Comparison of ENCODE assay signal across 8 cellular contexts in genomic region chr11:9765320-9766101, GRCh38.
DNase-seq lines count a peak whose midpoint lies in the region; ATAC-seq, FAIRE-seq and TF ChIP-seq lines count a peak whose summit lies in the region.

No MANE protein-coding gene starts in this region.

- no peak for TF ChIP-seq CTCF in adrenal gland (IDR thresholded peaks at IDR 0.05)

- peak; percentile 11 to 30 for DNase-seq in NCI-H524 (lab: John Stamatoyannopoulos, UW)
- no peak for DNase-seq in NCI-H524 treated with DMSO at 0.1 percent for 48 hours (lab: John Stamatoyannopoulos, UW)
- peak in 5 of 7 donors; percentile 18 to 56 (median 41) for DNase-seq in adrenal gland
- peak; percentile 92 for DNase-seq in left kidney (ENCODE audit: low read depth, low spot score)
- DNase-seq in urothelium cell line (ENCODE audit: low spot score), result peak; percentile 48
- no peak for DNase-seq in activated T-helper 2 cell treated with anti-CD3 and anti-CD28 coated beads, Interferon-gamma antibody, Interleukin-2, Interleukin-4, amounts not matched to agents 10 μg/mL and 5 μg/mL and 100 μg/mL, durations not matched to agents 14 hours and 24 hours and 36 hours (ENCODE audit: low spot score)
- DNase-seq in activated CD4-positive, alpha-beta T cell treated with anti-CD3 and anti-CD28 coated beads, Interleukin-2, amount 50 U/mL, for 48 hours, result no peak

- peaks cover 0 to 7% of the 10 kb centered on the region in 2 donors for H3K4me1 ChIP-seq in adrenal gland (replicated peaks in 1 of 2)

- FAIRE-seq in urothelium cell line (lab: Jason Lieb, UNC), result no peak

- no peak overlapping the region for H3K27ac Mint-ChIP-seq in activated T-helper 2 cell treated with anti-CD3 and anti-CD28 coated beads, Interferon-gamma antibody, Interleukin-2, Interleukin-4, amounts not matched to agents 10 μg/mL and 5 μg/mL and 100 μg/mL, durations not matched to agents 14 hours and 24 hours and 36 hours

- no peak overlapping the region for H3K4me3 ChIP-seq in adrenal gland

- H3K36me3 Mint-ChIP-seq in activated T-helper 2 cell treated with anti-CD3 and anti-CD28 coated beads, Interferon-gamma antibody, Interleukin-2, Interleukin-4, amounts not matched to agents 10 μg/mL and 5 μg/mL and 100 μg/mL, durations not matched to agents 14 hours and 24 hours and 36 hours (ENCODE audit: low read depth), result no peaks in the 10 kb centered on the region

- peak overlapping the region in 3 of 5 donors; percentile 3 to 81 (median 60) for H3K27ac ChIP-seq in adrenal gland

- H3K9me3 ChIP-seq in adrenal gland (replicated peaks in 1 of 3), result no peaks in the 10 kb centered on the region

- no peak for ATAC-seq in GM19324 (IDR thresholded peaks at IDR 0.05; ENCODE audit: low FRiP score, unreplicated experiment)

- no peaks in the 10 kb centered on the region for H3K36me3 ChIP-seq in adrenal gland (replicated peaks in 1 of 2)

- H3K4me3 Mint-ChIP-seq in activated T-helper 2 cell treated with anti-CD3 and anti-CD28 coated beads, Interferon-gamma antibody, Interleukin-2, Interleukin-4, amounts not matched to agents 10 μg/mL and 5 μg/mL and 100 μg/mL, durations not matched to agents 14 hours and 24 hours and 36 hours (ENCODE audit: low read depth), result no peak overlapping the region

- intact Hi-C loops in adrenal gland (cut with DNase I), result no loop called here
- intact Hi-C loops in activated T-helper 2 cell treated with anti-CD3 and anti-CD28 coated beads, Interferon-gamma antibody, Interleukin-2, Interleukin-4, amounts not matched to agents 10 μg/mL and 5 μg/mL and 100 μg/mL, durations not matched to agents 14 hours and 24 hours and 36 hours (cut with micrococcal nuclease), result no loop called here

- H3K27me3 Mint-ChIP-seq in activated T-helper 2 cell treated with anti-CD3 and anti-CD28 coated beads, Interferon-gamma antibody, Interleukin-2, Interleukin-4, amounts not matched to agents 10 μg/mL and 5 μg/mL and 100 μg/mL, durations not matched to agents 14 hours and 24 hours and 36 hours (ENCODE audit: low read depth), result no peaks in the 10 kb centered on the region

- H3K4me1 Mint-ChIP-seq in activated T-helper 2 cell treated with anti-CD3 and anti-CD28 coated beads, Interferon-gamma antibody, Interleukin-2, Interleukin-4, amounts not matched to agents 10 μg/mL and 5 μg/mL and 100 μg/mL, durations not matched to agents 14 hours and 24 hours and 36 hours (ENCODE audit: low read depth), result peaks cover 14% of the 10 kb centered on the region

- WGBS in adrenal gland, 4 donors, result 45 to 64% (median 56%) methylated on average over 3 to 5 of the region's 5 CpGs

- no peak for TF ChIP-seq POLR2A in adrenal gland (IDR thresholded peaks at IDR 0.05)

- H3K9me3 Mint-ChIP-seq in activated T-helper 2 cell treated with anti-CD3 and anti-CD28 coated beads, Interferon-gamma antibody, Interleukin-2, Interleukin-4, amounts not matched to agents 10 μg/mL and 5 μg/mL and 100 μg/mL, durations not matched to agents 14 hours and 24 hours and 36 hours, result no peaks in the 10 kb centered on the region

- H3K27me3 ChIP-seq in adrenal gland, result no peaks in the 10 kb centered on the region

Comparison
In these comparisons a context has a peak if more than half of its experiments do, and no peak if none do; other contexts are left out.
1. DNase-seq: peak in NCI-H524 (2 of 2), adrenal gland (5 of 7), left kidney (single experiment) and urothelium cell line (single experiment); none in NCI-H524 treated with DMSO at 0.1 percent for 48 hours (single experiment), activated T-helper 2 cell treated with anti-CD3 and anti-CD28 coated beads, Interferon-gamma antibody, Interleukin-2, Interleukin-4, amounts not matched to agents 10 μg/mL and 5 μg/mL and 100 μg/mL, durations not matched to agents 14 hours and 24 hours and 36 hours (single experiment) and activated CD4-positive, alpha-beta T cell treated with anti-CD3 and anti-CD28 coated beads, Interleukin-2, amount 50 U/mL, for 48 hours (0 of 2).